In genomic region chr2:241279413-241279812, GRCh38 we compare ENCODE assay signal across 12 cellular contexts. TPM values are rescaled to one million over a fixed set of nuclear protein-coding genes. Genes with fewer than 3 reads are reported as not detected.
DNase-seq lines count a peak whose midpoint lies in the region; ATAC-seq, FAIRE-seq and TF ChIP-seq lines count a peak whose summit lies in the region.
"Had no signal": no experiment of that assay in that cellular context is flagged by ENCODE, and none has a peak within 500 bp of the region (broad histone marks: within the 10 kb centered on the region; RNA-seq: fewer than 3 reads in every experiment).

No MANE protein-coding gene starts in this region.

- no peak overlapping the region for H2AK5ac ChIP-seq in H1 (ENCODE audit: low read depth, low read length)

- no peaks in the 10 kb centered on the region for H3K27me3 Mint-ChIP-seq in mesothelial cell of epicardium (ENCODE audit: low read depth)

- TF ChIP-seq RAD21 in H1 (IDR thresholded peaks at IDR 0.05 in 1 of 2, conservative IDR thresholded peaks at IDR 0.05 in 1 of 2; ENCODE audit: low read depth in 2 of 2, low read length in 2 of 2): no peak

- peak overlapping the region; percentile 49; the same call in 1 of the 2 replicates for H2BK5ac ChIP-seq in H1 (ENCODE audit: low read depth, low read length)

- H3K23ac ChIP-seq in H1 (ENCODE audit: insufficient read length): no peak overlapping the region

- H3K4me1 ChIP-seq in MM.1S (ENCODE audit: low read length): peaks cover 20% of the 10 kb centered on the region
- peaks cover 0 to 7% (median 5%) of the 10 kb centered on the region in 4 experiments; a peak in 5 of 7 replicates for H3K4me1 ChIP-seq in H1 (replicated peaks in 1 of 4; ENCODE audit: control insufficient read depth in 3 of 4, insufficient read depth in 4 of 4, low read length in 3 of 4)
- no peaks in the 10 kb centered on the region for H3K4me1 ChIP-seq in ovary (ENCODE audit: insufficient read depth)

- TF ChIP-seq POLR2A in H1 (IDR thresholded peaks at IDR 0.05; ENCODE audit: control extremely low read depth in 1 of 2, low read depth in 2 of 2, low read length in 2 of 2) (no peak), ovary (IDR thresholded peaks at IDR 0.05) (no peak)

- H4K20me1 ChIP-seq in MM.1S (ENCODE audit: insufficient read depth, low read length) (no peaks in the 10 kb centered on the region), H1 (replicated peaks in 1 of 2; ENCODE audit: control insufficient read depth in 1 of 2, insufficient read depth in 2 of 2, low read length in 2 of 2) (peaks cover 2 to 8% of the 10 kb centered on the region in 2 experiments)

- peaks cover 19% of the 10 kb centered on the region for H3K9me3 Mint-ChIP-seq in mesothelial cell of epicardium

- peaks cover 21% of the 10 kb centered on the region for H3K4me1 Mint-ChIP-seq in mesothelial cell of epicardium

- no peak for ATAC-seq in GM18873 (IDR thresholded peaks at IDR 0.05; ENCODE audit: low FRiP score, unreplicated experiment)
- ATAC-seq: activated T-cell treated with anti-CD3 and anti-CD28 coated beads, Interleukin-2, amount 50 U/mL, for 4 hours had no signal

- H2BK120ac ChIP-seq in H1 (replicated peaks; ENCODE audit: low read depth, low read length): no peak overlapping the region

- H4K5ac ChIP-seq in H1 (ENCODE audit: insufficient read length, low read depth, low read length): no peak overlapping the region

- no peak overlapping the region for H3K4ac ChIP-seq in H1 (replicated peaks; ENCODE audit: insufficient read length, low read depth, low read length)

- H3K36me3 ChIP-seq in MM.1S (replicated peaks; ENCODE audit: insufficient read depth, low read length): no peaks in the 10 kb centered on the region
- no peaks in the 10 kb centered on the region; a peak in 1 of 8 replicates for H3K36me3 ChIP-seq in H1 (ENCODE audit: control insufficient read depth in 2 of 4, insufficient read depth in 4 of 4, low read length in 3 of 4)
- H3K36me3 ChIP-seq in ovary: no peaks in the 10 kb centered on the region

- H3K27ac ChIP-seq in MM.1S (ENCODE audit: low read length) (peak overlapping the region; percentile 85; the same call in 1 of the 2 replicates), H1 (ENCODE audit: low read depth, low read length) (no peak overlapping the region), ovary (no peak overlapping the region)

- H2BK20ac ChIP-seq in H1 (ENCODE audit: low read length): no peak overlapping the region

- H3K9me3 ChIP-seq in MM.1S (replicated peaks; ENCODE audit: insufficient read depth, low read length) (no peaks in the 10 kb centered on the region), H1 (ENCODE audit: insufficient read depth in 2 of 2, low read depth in 1 of 2, low read length in 1 of 2) (no peaks in the 10 kb centered on the region), ovary (no peaks in the 10 kb centered on the region)

- TF ChIP-seq EP300 in H1 (IDR thresholded peaks at IDR 0.05; ENCODE audit: borderline replicate concordance in 1 of 2, low read depth in 2 of 2, low read length in 2 of 2) (no peak), ovary (IDR thresholded peaks at IDR 0.05) (no peak)

- H3K14ac ChIP-seq in H1 (ENCODE audit: insufficient read length): no peak overlapping the region

- no peak overlapping the region for H2BK12ac ChIP-seq in H1 (ENCODE audit: low read depth, low read length)

- peak overlapping the region; percentile 75 for H3K4me2 ChIP-seq in MM.1S (ENCODE audit: low read depth, low read length)
- no peak overlapping the region for H3K4me2 ChIP-seq in H1 (ENCODE audit: insufficient read depth in 1 of 2, low read depth in 2 of 2, low read length in 2 of 2)

- peaks cover 20% of the 10 kb centered on the region for H3F3A ChIP-seq in MM.1S (ENCODE audit: insufficient read depth, low read length)

- no peak overlapping the region for H3K18ac ChIP-seq in H1 (ENCODE audit: extremely low read depth, low read length)

- peaks cover 92% of the 10 kb centered on the region for H3K79me2 ChIP-seq in MM.1S (ENCODE audit: low read length)
- peaks cover 7 to 83% of the 10 kb centered on the region in 2 experiments; a peak in 3 of 4 replicates for H3K79me2 ChIP-seq in H1 (ENCODE audit: control insufficient read depth in 1 of 2, insufficient read depth in 2 of 2, low read length in 2 of 2)

- H3K79me1 ChIP-seq in H1 (ENCODE audit: low read depth, low read length): peaks cover under 1% of the 10 kb centered on the region; the same call in 1 of the 2 replicates

- no peak overlapping the region for H3K4me3 Mint-ChIP-seq in mesothelial cell of epicardium
- H3K4me3 Mint-ChIP-seq: activated T-cell treated with anti-CD3 and anti-CD28 coated beads, Interleukin-2, amount 50 U/mL, for 4 hours had no signal

- no peak overlapping the region for H3K9ac ChIP-seq in MM.1S (ENCODE audit: low read length)
- 0 out of 7 replicates have a peak overlapping the region, but pooled peaks of 1 of the 4 experiments have one; percentile 8 for H3K9ac ChIP-seq in H1 (replicated peaks in 1 of 4; ENCODE audit: extremely low read depth in 1 of 4, low read depth in 3 of 4, low read length in 3 of 4)

- WGBS in H1 (ENCODE audit: extremely low coverage in 1 of 2, insufficient coverage in 1 of 2, insufficient read length in 1 of 2, insufficient replicate concordance in 2 of 2, low coverage in 1 of 2, low lambda C conversion rate in 2 of 2, missing lambda C conversion rate in 1 of 2), 2 experiments: 82% methylated on average over 8 of the region's 8 CpGs; no CpG with 5 or more reads in 1 of the 2 experiments
- WGBS in ovary, 3 donors: 61 to 66% (median 62%) methylated on average over 8 of the region's 8 CpGs

- no peak overlapping the region; the same call in 1 of the 2 replicates for H3K4me3 ChIP-seq in MM.1S (ENCODE audit: low read length)
- no peak overlapping the region for H3K4me3 ChIP-seq in H1 (ENCODE audit: extremely low read depth in 1 of 4, insufficient read depth in 2 of 4, low read depth in 3 of 4, low read length in 4 of 4)
- H3K4me3 ChIP-seq in ovary: no peak overlapping the region
- H3K4me3 ChIP-seq: GM12878 had no signal

- TF ChIP-seq CTCF in MM.1S (IDR thresholded peaks at IDR 0.05; ENCODE audit: low read length): no peak
- no peak for TF ChIP-seq CTCF in H1 (IDR thresholded peaks at IDR 0.05; ENCODE audit: control extremely low read depth in 1 of 3, insufficient read depth in 1 of 3, low read depth in 1 of 3, low read length in 3 of 3)
- TF ChIP-seq CTCF in mesothelial cell of epicardium (IDR thresholded peaks at IDR 0.05; ENCODE audit: unreplicated experiment): no peak
- no peak for TF ChIP-seq CTCF in ovary (IDR thresholded peaks at IDR 0.05)

- H2BK15ac ChIP-seq in H1 (ENCODE audit: low read length): no peak overlapping the region

- POLR2A ChIA-PET in H1 (lab: Charles Lee; ENCODE audit: partially characterized antibody): interaction anchor here (0.8 to 1.3 kb wide), 3 partner anchors 12 to 43 kb away, joined by 4 to 6 read pairs (median 4); no protein-coding TSS in a partner anchor

- intact Hi-C loops in ovary (cut with DNase I): no loop called here

- no peaks in the 10 kb centered on the region for H3K9me2 ChIP-seq in MM.1S (replicated peaks; ENCODE audit: insufficient read depth, low read length)

- peak; percentile 49 for DNase-seq in ELF-1 (ENCODE audit: low read depth, low spot score)
- no peak for DNase-seq in MM.1S
- no peak for DNase-seq in H1 (ENCODE audit: low read depth in 1 of 2, low spot score in 2 of 2)
- no peak for DNase-seq in mesothelial cell of epicardium (ENCODE audit: low spot score in 2 of 2, unreplicated experiment in 2 of 2)
- no peak for DNase-seq in ovary
- DNase-seq in NCI-H345 (lab: John Stamatoyannopoulos, UW): no peak
- DNase-seq: activated T-cell treated with anti-CD3 and anti-CD28 coated beads, Interleukin-2, amount 50 U/mL, for 4 hours; Kasumi-1; retina had no signal

- H2AFZ ChIP-seq in MM.1S (ENCODE audit: low read length) (no peak overlapping the region), H1 (ENCODE audit: low read length) (no peak overlapping the region)

- no peak overlapping the region for H4K91ac ChIP-seq in H1 (replicated peaks; ENCODE audit: insufficient read length, low read length)

- FAIRE-seq in H1 (lab: Jason Lieb, UNC): peak; percentile 7
- FAIRE-seq: endometrium, GM12878 had no signal

- H4K8ac ChIP-seq in H1 (ENCODE audit: extremely low read depth, insufficient read depth, low read length): peak overlapping the region; percentile 7; the same call in 1 of the 2 replicates

- CTCF ChIA-PET in H1 (lab: Charles Lee; ENCODE audit: partially characterized antibody): interaction anchor here (2.8 to 2.9 kb wide), 2 partner anchors 11 to 12 kb away, joined by 6 to 9 read pairs; no protein-coding TSS in a partner anchor

- no peaks in the 10 kb centered on the region for H3K23me2 ChIP-seq in H1 (ENCODE audit: low read depth, low read length)

- peaks cover 23% of the 10 kb centered on the region for H3K36me3 Mint-ChIP-seq in mesothelial cell of epicardium

- peak overlapping the region; percentile 80 for H3K27ac Mint-ChIP-seq in mesothelial cell of epicardium

- H3K56ac ChIP-seq in H1 (replicated peaks; ENCODE audit: insufficient read length, low read depth, low read length): no peak overlapping the region

- H3K27me3 ChIP-seq in MM.1S (replicated peaks; ENCODE audit: insufficient read depth, low read length): no peaks in the 10 kb centered on the region
- H3K27me3 ChIP-seq in H1 (replicated peaks in 1 of 4; ENCODE audit: control insufficient read depth in 3 of 4, extremely low read depth in 1 of 4, insufficient read depth in 3 of 4, low read length in 3 of 4): no peaks in the 10 kb centered on the region
- H3K27me3 ChIP-seq in ovary: no peaks in the 10 kb centered on the region

RNA-seq across cellular contexts. Expression of gene HDLBP, which starts 36.1 kb away (rescaled TPM):
- total RNA-seq in H1 (2021; fragmentation: NEBNext Ultra II Directional; extraction: Animal tissue kit (Norgen Biotek cat#: 25700)): 329 and 360 TPM in 2 replicates
- polyA plus RNA-seq in H1 (2011; rRNA removed): 185 and 249 TPM in 2 replicates
- 190 TPM for polyA plus RNA-seq in H1 (2011; cell fraction: cytosol; rRNA removed)
- polyA plus RNA-seq in H1 (2011; cell fraction: nucleus; rRNA removed): 408 TPM
- 229 to 294 TPM (median 245 TPM) in 4 replicates for polyA plus RNA-seq in H1 (2012, experiment 1 of 2)
- 59.7 TPM for polyA plus RNA-seq in H1 (2012, experiment 2 of 2)
- 226 TPM for polyA plus RNA-seq in H1 (2013, experiment 1 of 2)
- 224 TPM for polyA plus RNA-seq in H1 (2013, experiment 2 of 2)
- 293 and 335 TPM in 2 replicates for polyA minus RNA-seq in H1 (2011; rRNA and poly(A)+ RNA removed)
- polyA minus RNA-seq in H1 (2011; cell fraction: cytosol; rRNA and poly(A)+ RNA removed): 199 TPM
- polyA minus RNA-seq in H1 (2011; cell fraction: nucleus; rRNA and poly(A)+ RNA removed): 240 TPM
- total RNA-seq in mesothelial cell of epicardium: 479 to 484 TPM (median 480 TPM) in 3 replicates
- total RNA-seq in ovary: 100 to 1,000 TPM; 158 to 424 (median 359) TPM
- 100 to 1,000 TPM; 145 to 616 TPM for polyA plus RNA-seq in ovary

RNA-seq across cellular contexts. Expression of gene SEPTIN2, which starts 36.3 kb away (rescaled TPM):
- 373 and 392 TPM in 2 replicates for total RNA-seq in H1 (2021; fragmentation: NEBNext Ultra II Directional; extraction: Animal tissue kit (Norgen Biotek cat#: 25700))
- polyA plus RNA-seq in H1 (2011; rRNA removed) (288 and 650 TPM in 2 replicates), ovary (100 to 1,000 TPM; 184 to 403 TPM)
- polyA plus RNA-seq in H1 (2011; cell fraction: cytosol; rRNA removed): 371 TPM
- polyA plus RNA-seq in H1 (2011; cell fraction: nucleus; rRNA removed): 129 TPM
- 266 to 324 TPM (median 286 TPM) in 4 replicates for polyA plus RNA-seq in H1 (2012, experiment 1 of 2)
- polyA plus RNA-seq in H1 (2012, experiment 2 of 2): 36.9 TPM
- polyA plus RNA-seq in H1 (2013, experiment 1 of 2): 224 TPM
- polyA plus RNA-seq in H1 (2013, experiment 2 of 2): 227 TPM
- 293 and 438 TPM in 2 replicates for polyA minus RNA-seq in H1 (2011; rRNA and poly(A)+ RNA removed)
- 150 TPM for polyA minus RNA-seq in H1 (2011; cell fraction: cytosol; rRNA and poly(A)+ RNA removed)
- polyA minus RNA-seq in H1 (2011; cell fraction: nucleus; rRNA and poly(A)+ RNA removed): 219 TPM
- total RNA-seq in mesothelial cell of epicardium (507 to 522 TPM (median 508 TPM) in 3 replicates), ovary (100 to 1,000 TPM; 185 to 394 (median 328) TPM)
